Comparison of ENCODE assay signal across 11 cellular contexts in genomic region chr20:5535211-5535756, GRCh38.
DNase-seq lines count a peak whose midpoint lies in the region; ATAC-seq and TF ChIP-seq lines count a peak whose summit lies in the region.
"Had no signal": no experiment of that assay in that cellular context is flagged by ENCODE, and none has a peak within 500 bp of the region (broad histone marks: within the 10 kb centered on the region; RNA-seq: fewer than 3 reads in every experiment).

No MANE protein-coding gene starts in this region.

- ATAC-seq in GM19351 (IDR thresholded peaks at IDR 0.05; ENCODE audit: unreplicated experiment) = no peak

- H3K4me1 ChIP-seq in CD8-positive, alpha-beta memory T cell (ENCODE audit: insufficient read depth, low read length) = no peaks in the 10 kb centered on the region
- peaks cover 17 to 20% of the 10 kb centered on the region in 2 experiments for H3K4me1 ChIP-seq in neutrophil (ENCODE audit: control insufficient read depth in 1 of 2, insufficient read depth in 1 of 2, low read depth in 1 of 2, low read length in 1 of 2)
- H3K4me1 ChIP-seq: parathyroid adenoma had no signal

- no peaks in the 10 kb centered on the region for H3K9me3 ChIP-seq in CD8-positive, alpha-beta memory T cell (ENCODE audit: low read length)
- no peaks in the 10 kb centered on the region for H3K9me3 ChIP-seq in neutrophil

- POLR2A ChIA-PET in CD8-positive, alpha-beta memory T cell (lab: Charles Lee) = interaction anchor here (0.6 kb wide), 1 partner anchor 242 kb away, joined by 3 read pairs; no protein-coding TSS in a partner anchor

- no peak overlapping the region for H3K4me3 Mint-ChIP-seq in CD8-positive, alpha-beta memory T cell

- H3K36me3 Mint-ChIP-seq in CD8-positive, alpha-beta memory T cell = peaks cover 0 to 1% (median 0%) of the 10 kb centered on the region in 3 donors

- no peak overlapping the region for H3K4me3 ChIP-seq in CD8-positive, alpha-beta memory T cell (ENCODE audit: low read length)
- H3K4me3 ChIP-seq in epithelial cell of esophagus (ENCODE audit: low read length) = no peak overlapping the region
- H3K4me3 ChIP-seq in neutrophil (ENCODE audit: low read depth in 1 of 2, low read length in 1 of 2) = no peak overlapping the region
- H3K4me3 ChIP-seq: PC-9 had no signal

- H3K27ac ChIP-seq in CD8-positive, alpha-beta memory T cell (ENCODE audit: low read depth, low read length) = peak overlapping the region; percentile 35
- peak overlapping the region; percentile 70 for H3K27ac ChIP-seq in neutrophil
- H3K27ac ChIP-seq: parathyroid adenoma, PC-9 had no signal

- no peaks in the 10 kb centered on the region for H3K36me3 ChIP-seq in CD8-positive, alpha-beta memory T cell (ENCODE audit: insufficient read depth, low read length)
- peaks cover 14% of the 10 kb centered on the region for H3K36me3 ChIP-seq in neutrophil

- TF ChIP-seq CTCF in epithelial cell of esophagus (IDR thresholded peaks at IDR 0.05; ENCODE audit: insufficient read depth, low read depth, low read length, missing control alignments) = no peak
- TF ChIP-seq CTCF in neutrophil (IDR thresholded peaks at IDR 0.05) = no peak

- H3K9me3 Mint-ChIP-seq in CD8-positive, alpha-beta memory T cell = peaks cover 0 to 1% (median 0%) of the 10 kb centered on the region in 5 donors

- H3K27ac Mint-ChIP-seq in CD8-positive, alpha-beta memory T cell = peak overlapping the region in 2 of 8 donors; percentile 55 to 81

- peaks cover 6 to 14% (median 9%) of the 10 kb centered on the region in 3 donors for H3K4me1 Mint-ChIP-seq in CD8-positive, alpha-beta memory T cell

- no peaks in the 10 kb centered on the region for H3K27me3 ChIP-seq in CD8-positive, alpha-beta memory T cell (ENCODE audit: insufficient read depth, low read length, poor library complexity, severe bottlenecking)
- H3K27me3 ChIP-seq in neutrophil = no peaks in the 10 kb centered on the region

- DNase-seq in CD8-positive, alpha-beta memory T cell = no peak
- peak; percentile 39 to 76 for DNase-seq in NOMO-1 (lab: John Stamatoyannopoulos, UW; ENCODE audit: unreplicated experiment in 2 of 2)
- peak; percentile 94 for DNase-seq in epithelial cell of esophagus (ENCODE audit: low read depth)
- DNase-seq in middle frontal gyrus (ENCODE audit: extremely low spot score, low spot score) = no peak
- DNase-seq in kidney tubule cell (ENCODE audit: low spot score) = no peak
- DNase-seq in SW 1271 (lab: John Stamatoyannopoulos, UW) = no peak
- DNase-seq: central memory CD4-positive, alpha-beta T cell had no signal

- H3K27me3 Mint-ChIP-seq in CD8-positive, alpha-beta memory T cell = no peaks in the 10 kb centered on the region

- CTCF ChIA-PET in CD8-positive, alpha-beta memory T cell (lab: Charles Lee) = interaction anchor here (1.4 to 1.7 kb wide), 2 partner anchors 61 to 253 kb away, joined by 3 to 7 read pairs; no protein-coding TSS in a partner anchor

Comparison
In these comparisons a context has a peak if more than half of its experiments do, and no peak if none do; other contexts are left out.
1. DNase-seq: peak in NOMO-1 (2 of 2) and epithelial cell of esophagus (single experiment); none in CD8-positive, alpha-beta memory T cell (0 of 5), middle frontal gyrus (single experiment), kidney tubule cell (single experiment) and SW 1271 (0 of 2).